Comparison of ENCODE assay signal across 18 cellular contexts in the genomic region with DNA sequence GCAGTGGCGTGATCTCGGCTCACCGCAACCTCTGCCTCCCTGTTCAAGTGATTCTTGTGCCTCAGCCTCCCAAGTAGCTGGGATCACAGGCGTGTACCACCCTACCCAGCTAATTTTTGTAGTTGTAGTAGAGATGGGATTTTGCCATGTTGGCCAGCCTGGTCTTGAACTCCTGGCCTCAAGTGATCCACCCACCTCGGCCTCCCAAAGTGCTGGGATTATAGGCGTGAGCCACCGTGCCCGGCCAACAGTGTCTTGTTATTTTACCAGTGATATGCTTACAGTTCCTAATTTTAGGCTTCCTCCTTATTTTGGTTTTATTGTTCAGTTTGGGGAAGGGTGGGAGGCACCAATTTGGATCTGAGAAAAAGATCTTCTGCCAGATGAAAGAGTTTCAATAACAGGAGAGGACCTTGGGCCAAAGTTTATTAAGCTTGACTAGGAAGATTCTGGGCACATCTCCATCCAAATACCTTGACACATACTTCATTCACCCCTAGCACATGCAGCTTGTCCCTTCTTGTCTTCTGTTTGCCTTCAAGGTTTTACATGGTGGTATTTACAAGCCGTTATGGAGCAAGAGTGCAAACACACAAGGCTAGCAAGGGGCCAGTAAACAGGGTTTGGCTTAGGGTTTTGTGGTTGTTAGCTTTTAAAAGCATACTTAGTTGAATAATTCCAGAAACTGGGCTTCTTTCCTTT.
DNase-seq lines count a peak whose midpoint lies in the region; ATAC-seq and TF ChIP-seq lines count a peak whose summit lies in the region.
"Had no signal": no experiment of that assay in that cellular context is flagged by ENCODE, and none has a peak within 500 bp of the region (broad histone marks: within the 10 kb centered on the region; RNA-seq: fewer than 3 reads in every experiment).

No MANE protein-coding gene starts in this region.

- H3K4me3 ChIP-seq in epithelial cell of esophagus (ENCODE audit: low read length) (no peak overlapping the region), vagina (no peak overlapping the region)
- H3K4me3 ChIP-seq: body of pancreas had no signal

- no peak for TF ChIP-seq CTCF in epithelial cell of esophagus (IDR thresholded peaks at IDR 0.05; ENCODE audit: insufficient read depth, low read depth, low read length, missing control alignments)
- TF ChIP-seq CTCF in nephron (IDR thresholded peaks at IDR 0.05; ENCODE audit: unreplicated experiment in 3 of 3) = no peak
- no peak for TF ChIP-seq CTCF in vagina (IDR thresholded peaks at IDR 0.05)

- intact Hi-C loops in left ventricle myocardium superior (cut with micrococcal nuclease) (no loop called here), cardiac septum (cut with DNase I) (no loop called here), vagina (cut with DNase I) (no loop called here)

- no peak for TF ChIP-seq POLR2A in vagina (IDR thresholded peaks at IDR 0.05)

- no peaks in the 10 kb centered on the region for H3K27me3 ChIP-seq in vagina
- H3K27me3 ChIP-seq: body of pancreas had no signal

- H3K4me1 ChIP-seq in vagina = peaks cover 60% of the 10 kb centered on the region

- peak; percentile 23 for ATAC-seq in left ventricle myocardium superior
- ATAC-seq: activated CD4-positive, CD25-positive, alpha-beta regulatory T cell treated with anti-CD3 and anti-CD28 coated beads, Interleukin-2, amount 50 U/mL, for 24 hours; body of pancreas; T-cell had no signal

- H3K36me3 Mint-ChIP-seq in nephron (ENCODE audit: low read depth) = peaks cover 16% of the 10 kb centered on the region

- peak overlapping the region; percentile 66 for H3K27ac ChIP-seq in vagina
- H3K27ac ChIP-seq: body of pancreas had no signal

- H3K9me3 ChIP-seq in vagina = no peaks in the 10 kb centered on the region
- H3K9me3 ChIP-seq: body of pancreas had no signal

- peaks cover 17% of the 10 kb centered on the region for H3K9me3 Mint-ChIP-seq in nephron
- H3K9me3 Mint-ChIP-seq: type B pancreatic cell had no signal

- no peak for DNase-seq in left ventricle myocardium superior
- DNase-seq in cardiac septum (ENCODE audit: low spot score) = no peak
- peak; percentile 93 for DNase-seq in epithelial cell of esophagus (ENCODE audit: low read depth)
- no peak for DNase-seq in vagina (ENCODE audit: extremely low spot score in 2 of 2)
- DNase-seq in NCI-H1048 (lab: John Stamatoyannopoulos, UW) = no peak
- no peak for DNase-seq in activated naive CD4-positive, alpha-beta T cell treated with anti-CD3 and anti-CD28 coated beads, Interleukin-2, amount 50 U/mL, for 16 hours
- DNase-seq in SKM-1 treated with dmso at 0.1 percent for 144 hours (lab: John Stamatoyannopoulos, UW; ENCODE audit: unreplicated experiment) = no peak
- DNase-seq: activated CD8-positive, alpha-beta memory T cell treated with anti-CD3 and anti-CD28 coated beads, Interleukin-2, amount 50 U/mL, for 4 hours; activated naive CD4-positive, alpha-beta T cell treated with Interleukin-2 at 50 U/mL for 16 hours; body of pancreas; CD4-positive, alpha-beta T cell; foreskin melanocyte; NCI-H2081; NCI-H748 treated with DMSO at 0.1 percent for 48 hours; T-cell had no signal

- no peak overlapping the region for H3K4me3 Mint-ChIP-seq in nephron
- H3K4me3 Mint-ChIP-seq: CD4-positive, alpha-beta T cell; T-cell had no signal

- peak overlapping the region in 2 of 3 experiments; percentile 40 to 50 for H3K27ac Mint-ChIP-seq in nephron
- H3K27ac Mint-ChIP-seq: CD4-positive, alpha-beta T cell had no signal

- H3K36me3 ChIP-seq in vagina = no peaks in the 10 kb centered on the region

- peaks cover 23% of the 10 kb centered on the region for H3K4me1 Mint-ChIP-seq in nephron

- H3K27me3 Mint-ChIP-seq in nephron (ENCODE audit: low read depth) = no peaks in the 10 kb centered on the region
- H3K27me3 Mint-ChIP-seq: T-cell, type B pancreatic cell had no signal
